Comparison of ENCODE assay signal across 7 cellular contexts in the genomic region with DNA sequence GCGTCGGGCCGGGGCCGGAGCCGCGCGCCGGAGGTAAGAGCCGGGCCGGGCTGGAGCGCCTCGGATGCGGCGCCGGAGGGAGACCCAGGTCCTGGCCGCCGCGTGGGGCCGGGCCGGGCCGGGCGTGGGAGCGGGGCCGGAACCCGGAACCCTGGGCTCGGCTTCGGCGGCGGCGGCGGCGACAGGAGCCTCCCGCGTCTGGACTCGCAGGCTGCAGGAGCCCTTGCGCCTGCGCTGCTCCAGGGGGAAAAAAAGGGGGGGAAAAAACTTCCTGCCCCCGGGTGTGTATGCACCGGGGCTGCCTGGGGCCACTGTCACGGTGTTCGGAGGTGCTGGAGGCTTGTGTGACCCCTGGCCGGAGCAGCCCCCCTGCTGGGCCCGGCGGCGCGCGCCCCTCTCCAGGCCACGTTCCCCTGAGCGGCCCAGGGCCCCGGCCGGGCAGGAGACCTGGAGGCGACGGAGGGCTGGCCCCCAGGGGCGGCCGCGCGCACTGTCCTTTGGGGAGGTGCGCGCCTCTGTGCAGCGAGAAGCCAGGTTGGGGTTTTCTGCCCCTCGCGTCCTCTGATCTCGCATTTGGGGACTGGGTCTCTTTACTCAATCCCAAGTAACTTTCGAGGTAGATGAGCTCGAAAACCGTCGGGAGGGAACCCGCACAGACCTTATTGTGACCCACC. TPM values are rescaled to one million over a fixed set of nuclear protein-coding genes. Genes with fewer than 3 reads are reported as not detected.
DNase-seq lines count a peak whose midpoint lies in the region; ATAC-seq and TF ChIP-seq lines count a peak whose summit lies in the region.

No MANE protein-coding gene starts in this region.

- peaks cover under 1% of the 10 kb centered on the region for H3K4me1 ChIP-seq in iPS-15b (ENCODE audit: control insufficient read depth, insufficient read depth, low read length)
- H3K4me1 ChIP-seq in spleen, result peaks cover 13 to 60% (median 31%) of the 10 kb centered on the region in 6 donors

- 0 to 6% (median 2%) methylated on average over 33 to 68 of the region's 68 CpGs for WGBS in spleen, 5 donors

- DNase-seq in GM03348 (ENCODE audit: low spot score) (peak; percentile 86), HK-2 (ENCODE audit: unreplicated experiment) (peak; percentile 54), spleen (no peak), medulla oblongata (ENCODE audit: extremely low spot score) (no peak)
- no peak for DNase-seq in activated naive CD8-positive, alpha-beta T cell treated with anti-CD3 and anti-CD28 coated beads, Interleukin-2, amount 50 U/mL, for 24 hours

- peak overlapping the region in 6 of 8 donors; percentile 51 to 76 (median 68) for H3K27ac ChIP-seq in spleen

- H3K36me3 ChIP-seq in iPS-15b (ENCODE audit: control insufficient read depth, insufficient read depth, low read length) (no peaks in the 10 kb centered on the region), spleen (no peaks in the 10 kb centered on the region)

- H3K27me3 ChIP-seq in iPS-15b (ENCODE audit: control insufficient read depth, insufficient read depth, low read length) (peaks cover 61% of the 10 kb centered on the region), spleen (replicated peaks in 1 of 7) (peaks cover 0 to 88% (median 34%) of the 10 kb centered on the region in 7 donors)

- H3K9me3 ChIP-seq in iPS-15b (ENCODE audit: control insufficient read depth, insufficient read depth, low read length) (no peaks in the 10 kb centered on the region), spleen (no peaks in the 10 kb centered on the region)

- intact Hi-C loops in spleen (cut with DNase I; ENCODE audit: low total_unique reads), result no loop called here

- H3K4me1 Mint-ChIP-seq in activated naive CD8-positive, alpha-beta T cell treated with anti-CD3 and anti-CD28 coated beads, Interleukin-2, amount 50 U/mL, for 24 hours, result peaks cover 22% of the 10 kb centered on the region

- no peak for TF ChIP-seq POLR2A in spleen (IDR thresholded peaks at IDR 0.05)

- H3K36me3 Mint-ChIP-seq in activated naive CD8-positive, alpha-beta T cell treated with anti-CD3 and anti-CD28 coated beads, Interleukin-2, amount 50 U/mL, for 24 hours (ENCODE audit: low read depth), result no peaks in the 10 kb centered on the region

- no peak overlapping the region for H3K27ac Mint-ChIP-seq in activated naive CD8-positive, alpha-beta T cell treated with anti-CD3 and anti-CD28 coated beads, Interleukin-2, amount 50 U/mL, for 24 hours

- peak overlapping the region; percentile 76 for H3K4me3 Mint-ChIP-seq in activated naive CD8-positive, alpha-beta T cell treated with anti-CD3 and anti-CD28 coated beads, Interleukin-2, amount 50 U/mL, for 24 hours

- H3K4me3 ChIP-seq in iPS-15b (ENCODE audit: low read depth, low read length) (peak overlapping the region; percentile 77), spleen (peak overlapping the region; percentile 49 to 83 (median 62))

- peaks cover 69% of the 10 kb centered on the region for H3K27me3 Mint-ChIP-seq in activated naive CD8-positive, alpha-beta T cell treated with anti-CD3 and anti-CD28 coated beads, Interleukin-2, amount 50 U/mL, for 24 hours

- no peak overlapping the region for H3K9ac ChIP-seq in iPS-15b (ENCODE audit: low read depth, low read length)

- peak; percentile 25 for ATAC-seq in GM21390 (IDR thresholded peaks at IDR 0.05; ENCODE audit: unreplicated experiment)
- ATAC-seq in activated naive CD8-positive, alpha-beta T cell treated with anti-CD3 and anti-CD28 coated beads, Interleukin-2, amount 50 U/mL, for 24 hours, result peak; percentile 3

- TF ChIP-seq CTCF in spleen (IDR thresholded peaks at IDR 0.05 in 8 of 11, conservative IDR thresholded peaks at IDR 0.05 in 3 of 11), result no peak

- no peaks in the 10 kb centered on the region for H3K9me3 Mint-ChIP-seq in activated naive CD8-positive, alpha-beta T cell treated with anti-CD3 and anti-CD28 coated beads, Interleukin-2, amount 50 U/mL, for 24 hours

RNA-seq across cellular contexts. Expression of a gene that starts 0.9 kb away (rescaled TPM):
- total RNA-seq in spleen, result 10 to 100 TPM in 5 of 7 donors, 1 to 10 TPM in 2; 7.5 to 30.5 (median 16.2) TPM
- 1 to 10 TPM; 1.5 to 5.3 (median 2.0) TPM for polyA plus RNA-seq in spleen

Comparison
In these comparisons a context has a peak if more than half of its experiments do, and no peak if none do; other contexts are left out.
1. DNase-seq: peak in GM03348 (single experiment) and HK-2 (single experiment); none in activated naive CD8-positive, alpha-beta T cell treated with anti-CD3 and anti-CD28 coated beads, Interleukin-2, amount 50 U/mL, for 24 hours (single experiment), spleen (single experiment) and medulla oblongata (single experiment).